ENCODE assay signal across 10 cellular contexts in genomic region chr2:111617804-111618576, GRCh38.
A peak's percentile ranks its signal among the peaks of the same experiment; 100 is the strongest.
DNase-seq lines count a peak whose midpoint lies in the region; ATAC-seq, FAIRE-seq and TF ChIP-seq lines count a peak whose summit lies in the region.
"Had no signal": no experiment of that assay in that cellular context is flagged by ENCODE, and none has a peak within 500 bp of the region (broad histone marks: within the 10 kb centered on the region; RNA-seq: fewer than 3 reads in every experiment).

No MANE protein-coding gene starts in this region.

- H3K4me1 ChIP-seq in Panc1 (ENCODE audit: control insufficient read depth, insufficient read depth, low read length), result peaks cover 15% of the 10 kb centered on the region
- H3K4me1 ChIP-seq in foreskin keratinocyte, result peaks cover 13% of the 10 kb centered on the region
- H3K4me1 ChIP-seq in pancreas, result no peaks in the 10 kb centered on the region

- ATAC-seq in Panc1 (peak; percentile 76), foreskin keratinocyte (peak; percentile 37), pancreas (peak in 3 of 4 donors; percentile 12 to 61 (median 53)), HG03025 (IDR thresholded peaks at IDR 0.05; ENCODE audit: low FRiP score, unreplicated experiment) (no peak), HG03175 (IDR thresholded peaks at IDR 0.05; ENCODE audit: unreplicated experiment) (no peak), GM18511 (IDR thresholded peaks at IDR 0.05; ENCODE audit: unreplicated experiment) (no peak)

- TF ChIP-seq CTCF in AG10803 (conservative IDR thresholded peaks at IDR 0.05; ENCODE audit: low read length) (0 out of 2 replicates have a peak, but pooled peaks have one; percentile 3), Panc1 (IDR thresholded peaks at IDR 0.05) (no peak), foreskin keratinocyte (conservative IDR thresholded peaks at IDR 0.05) (peak; percentile 34), pancreas (IDR thresholded peaks at IDR 0.05) (no peak)

- H3K4me3 ChIP-seq in AG10803 (ENCODE audit: low read length) (no peak overlapping the region), Panc1 (ENCODE audit: low read depth in 2 of 2, low read length in 2 of 2) (no peak overlapping the region), pancreas (no peak overlapping the region)

- H3K27ac ChIP-seq in Panc1 (ENCODE audit: low read length) (peak overlapping the region; percentile 18; the same call in 1 of the 2 replicates), foreskin keratinocyte (no peak overlapping the region), pancreas (peak overlapping the region in 1 of 4 donors; percentile 12)

- FAIRE-seq in pancreas (lab: Jason Lieb, UNC), result no peak
- FAIRE-seq: TTC549 had no signal

- no peaks in the 10 kb centered on the region for H3K9me3 ChIP-seq in Panc1 (ENCODE audit: control insufficient read depth, insufficient read depth, low read depth, low read length)
- no peaks in the 10 kb centered on the region for H3K9me3 ChIP-seq in pancreas

- intact Hi-C loops in Panc1 (cut with micrococcal nuclease; ENCODE audit: unreplicated experiment) (no loop called here), pancreas (cut with DNase I) (no loop called here)

- in situ Hi-C loops in Panc1 (cut with HindIII; ENCODE audit: low pct_unique_long_range_greater_than_20kb, low sequenced_read_pairs), result no loop called here

- CTCF ChIA-PET in Panc1 (lab: Charles Lee), result no interaction called here

- no TSS peak for BruUV-seq in Panc1 (replicated peaks; lab: Mats Ljungman, UMichigan)

- POLR2A ChIA-PET in Panc1 (lab: Charles Lee), result no interaction called here

- WGBS in pancreas, 2 donors, result 69 to 75% methylated on average over 14 of the region's 14 CpGs

- no peaks in the 10 kb centered on the region for H3K27me3 ChIP-seq in Panc1 (ENCODE audit: control insufficient read depth, insufficient read depth, low read length)
- no peaks in the 10 kb centered on the region for H3K27me3 ChIP-seq in foreskin keratinocyte
- no peaks in the 10 kb centered on the region for H3K27me3 ChIP-seq in pancreas

- H3K36me3 ChIP-seq in Panc1 (ENCODE audit: control insufficient read depth, insufficient read depth, low read length), result no peaks in the 10 kb centered on the region
- no peaks in the 10 kb centered on the region for H3K36me3 ChIP-seq in pancreas

- DNase-seq in AG10803 (ENCODE audit: low read depth) (peak; percentile 65), Panc1 (ENCODE audit: low read depth, low spot score) (no peak), foreskin keratinocyte (peak; percentile 42 to 64), pancreas (no peak), GF-D8 (lab: John Stamatoyannopoulos, UW) (no peak)
- DNase-seq: activated T-cell treated with anti-CD3 and anti-CD28 coated beads, Interleukin-2, amount 50 U/mL, for 1 hour had no signal

Comparison
In these comparisons a context has a peak if more than half of its experiments do, and no peak if none do; other contexts are left out.
1. DNase-seq: peak in AG10803 (single experiment) and foreskin keratinocyte (2 of 2); none in Panc1 (single experiment), pancreas (0 of 6) and GF-D8 (single experiment).
2. CTCF ChIP-seq: peak in AG10803 (single experiment) and foreskin keratinocyte (single experiment); none in Panc1 (single experiment) and pancreas (0 of 4).
3. ATAC-seq: peak in Panc1 (single experiment), foreskin keratinocyte (single experiment) and pancreas (3 of 4); none in HG03025 (single experiment), HG03175 (single experiment) and GM18511 (single experiment).